11 cellular contexts compared by ENCODE assay signal in the genomic region with DNA sequence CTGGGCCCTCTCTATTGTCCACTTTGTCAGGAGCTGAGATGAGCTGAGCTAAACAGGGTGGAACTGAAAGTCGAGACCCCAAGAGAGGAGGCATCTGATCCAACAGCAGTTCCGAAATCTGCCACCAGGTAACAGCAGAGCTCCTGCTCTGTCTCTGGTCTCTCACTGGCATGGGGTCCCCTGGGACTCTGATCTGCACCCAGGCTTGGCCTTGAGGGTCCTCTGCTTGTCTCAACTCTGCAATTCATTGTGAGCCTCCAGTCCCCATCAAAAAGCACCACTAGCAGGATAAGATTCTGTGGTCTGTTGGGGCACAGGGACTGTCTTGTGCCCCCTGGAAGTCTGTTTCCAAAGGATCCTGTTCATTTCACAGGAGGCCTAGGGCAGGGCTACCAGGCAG.
DNase-seq lines count a peak whose midpoint lies in the region; ATAC-seq and TF ChIP-seq lines count a peak whose summit lies in the region.
"Had no signal": no experiment of that assay in that cellular context is flagged by ENCODE, and none has a peak within 500 bp of the region (broad histone marks: within the 10 kb centered on the region; RNA-seq: fewer than 3 reads in every experiment).

No MANE protein-coding gene starts in this region.

- ATAC-seq in stimulated activated memory B cell treated with anti-CD40 and anti-IgM and Interleukin-4, amounts not matched to agents 10 μg/mL and 1 μg/mL and 100 μg/mL, for 72 hours = peak; percentile 50
- ATAC-seq: gastrocnemius medialis had no signal

- TF ChIP-seq EP300 in Ishikawa (IDR thresholded peaks at IDR 0.05; ENCODE audit: borderline replicate concordance) = no peak

- peaks cover 10% of the 10 kb centered on the region for H3K4me1 Mint-ChIP-seq in stimulated activated memory B cell treated with anti-CD40 and anti-IgM and Interleukin-4, amounts not matched to agents 10 μg/mL and 1 μg/mL and 100 μg/mL, for 72 hours

- in situ Hi-C loops in KBM-7 (cut with MboI; ENCODE audit: low pct_unique_long_range_greater_than_20kb, low sequenced_read_pairs) = no loop called here

- peak; percentile 3 for DNase-seq in NOMO-1 treated with DMSO at 0.1 percent for 48 hours (lab: John Stamatoyannopoulos, UW; ENCODE audit: unreplicated experiment)
- no peak for DNase-seq in NOMO-1 (lab: John Stamatoyannopoulos, UW; ENCODE audit: unreplicated experiment in 2 of 2)
- DNase-seq in dermis blood vessel endothelial cell = peak; percentile 20
- no peak for DNase-seq in epidermal melanocyte (ENCODE audit: insufficient read length, low spot score)
- DNase-seq in hippocampal formation (lab: John Stamatoyannopoulos, UW) = no peak
- DNase-seq in KBM-7 = no peak
- DNase-seq: activated naive CD4-positive, alpha-beta T cell treated with anti-CD3 and anti-CD28 coated beads, Interleukin-2, amount 10 ng/mL, durations not matched to agents 7 days and 5 days; gastrocnemius medialis; NCI-H1092 had no signal

- no peaks in the 10 kb centered on the region for H3K9me3 Mint-ChIP-seq in stimulated activated memory B cell treated with anti-CD40 and anti-IgM and Interleukin-4, amounts not matched to agents 10 μg/mL and 1 μg/mL and 100 μg/mL, for 72 hours
- H3K9me3 Mint-ChIP-seq: activated naive CD4-positive, alpha-beta T cell treated with anti-CD3 and anti-CD28 coated beads, Interleukin-2, amount 10 ng/mL, durations not matched to agents 7 days and 5 days had no signal

- H3K27ac Mint-ChIP-seq in stimulated activated memory B cell treated with anti-CD40 and anti-IgM and Interleukin-4, amounts not matched to agents 10 μg/mL and 1 μg/mL and 100 μg/mL, for 72 hours = no peak overlapping the region
- H3K27ac Mint-ChIP-seq: activated naive CD4-positive, alpha-beta T cell treated with anti-CD3 and anti-CD28 coated beads, Interleukin-2, amount 10 ng/mL, durations not matched to agents 7 days and 5 days had no signal

- no peak overlapping the region for H3K4me3 Mint-ChIP-seq in stimulated activated memory B cell treated with anti-CD40 and anti-IgM and Interleukin-4, amounts not matched to agents 10 μg/mL and 1 μg/mL and 100 μg/mL, for 72 hours
- H3K4me3 Mint-ChIP-seq: activated naive CD4-positive, alpha-beta T cell treated with anti-CD3 and anti-CD28 coated beads, Interleukin-2, amount 10 ng/mL, durations not matched to agents 7 days and 5 days had no signal

- H3K27me3 Mint-ChIP-seq in stimulated activated memory B cell treated with anti-CD40 and anti-IgM and Interleukin-4, amounts not matched to agents 10 μg/mL and 1 μg/mL and 100 μg/mL, for 72 hours = no peaks in the 10 kb centered on the region

- TF ChIP-seq RAD21 in Ishikawa (IDR thresholded peaks at IDR 0.05; ENCODE audit: low read depth) = peak; percentile 22; the same call in 1 of the 2 replicates

- no peaks in the 10 kb centered on the region for H3K36me3 Mint-ChIP-seq in stimulated activated memory B cell treated with anti-CD40 and anti-IgM and Interleukin-4, amounts not matched to agents 10 μg/mL and 1 μg/mL and 100 μg/mL, for 72 hours
- H3K36me3 Mint-ChIP-seq: activated naive CD4-positive, alpha-beta T cell treated with anti-CD3 and anti-CD28 coated beads, Interleukin-2, amount 10 ng/mL, durations not matched to agents 7 days and 5 days had no signal

TF ChIP-seq in Ishikawa, 13 proteins besides CTCF, POLR2A, EP300 and RAD21:
- TF ChIP-seq CEBPB (IDR thresholded peaks at IDR 0.05) (no peak), USF1 (IDR thresholded peaks at IDR 0.05) (no peak), EGR1 (IDR thresholded peaks at IDR 0.05) (no peak), TCF12 (IDR thresholded peaks at IDR 0.05; ENCODE audit: low read depth) (no peak), CREB1 (IDR thresholded peaks at IDR 0.05; ENCODE audit: low read depth) (no peak), TAF1 (IDR thresholded peaks at IDR 0.05; ENCODE audit: low read depth) (no peak), YY1 (IDR thresholded peaks at IDR 0.05; ENCODE audit: low read depth) (no peak), ZBTB7A (IDR thresholded peaks at IDR 0.05; ENCODE audit: low read depth) (no peak), NFIC (IDR thresholded peaks at IDR 0.05) (no peak), FOXM1 (IDR thresholded peaks at IDR 0.05; ENCODE audit: borderline replicate concordance, low read depth) (no peak), TEAD4 (IDR thresholded peaks at IDR 0.05) (no peak)
- TF ChIP-seq, protein P1, sequence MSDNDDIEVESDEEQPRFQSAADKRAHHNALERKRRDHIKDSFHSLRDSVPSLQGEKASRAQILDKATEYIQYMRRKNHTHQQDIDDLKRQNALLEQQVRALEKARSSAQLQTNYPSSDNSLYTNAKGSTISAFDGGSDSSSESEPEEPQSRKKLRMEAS (IDR thresholded peaks at IDR 0.05) = no peak
- TF ChIP-seq, protein P2, sequence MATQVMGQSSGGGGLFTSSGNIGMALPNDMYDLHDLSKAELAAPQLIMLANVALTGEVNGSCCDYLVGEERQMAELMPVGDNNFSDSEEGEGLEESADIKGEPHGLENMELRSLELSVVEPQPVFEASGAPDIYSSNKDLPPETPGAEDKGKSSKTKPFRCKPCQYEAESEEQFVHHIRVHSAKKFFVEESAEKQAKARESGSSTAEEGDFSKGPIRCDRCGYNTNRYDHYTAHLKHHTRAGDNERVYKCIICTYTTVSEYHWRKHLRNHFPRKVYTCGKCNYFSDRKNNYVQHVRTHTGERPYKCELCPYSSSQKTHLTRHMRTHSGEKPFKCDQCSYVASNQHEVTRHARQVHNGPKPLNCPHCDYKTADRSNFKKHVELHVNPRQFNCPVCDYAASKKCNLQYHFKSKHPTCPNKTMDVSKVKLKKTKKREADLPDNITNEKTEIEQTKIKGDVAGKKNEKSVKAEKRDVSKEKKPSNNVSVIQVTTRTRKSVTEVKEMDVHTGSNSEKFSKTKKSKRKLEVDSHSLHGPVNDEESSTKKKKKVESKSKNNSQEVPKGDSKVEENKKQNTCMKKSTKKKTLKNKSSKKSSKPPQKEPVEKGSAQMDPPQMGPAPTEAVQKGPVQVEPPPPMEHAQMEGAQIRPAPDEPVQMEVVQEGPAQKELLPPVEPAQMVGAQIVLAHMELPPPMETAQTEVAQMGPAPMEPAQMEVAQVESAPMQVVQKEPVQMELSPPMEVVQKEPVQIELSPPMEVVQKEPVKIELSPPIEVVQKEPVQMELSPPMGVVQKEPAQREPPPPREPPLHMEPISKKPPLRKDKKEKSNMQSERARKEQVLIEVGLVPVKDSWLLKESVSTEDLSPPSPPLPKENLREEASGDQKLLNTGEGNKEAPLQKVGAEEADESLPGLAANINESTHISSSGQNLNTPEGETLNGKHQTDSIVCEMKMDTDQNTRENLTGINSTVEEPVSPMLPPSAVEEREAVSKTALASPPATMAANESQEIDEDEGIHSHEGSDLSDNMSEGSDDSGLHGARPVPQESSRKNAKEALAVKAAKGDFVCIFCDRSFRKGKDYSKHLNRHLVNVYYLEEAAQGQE (IDR thresholded peaks at IDR 0.05; ENCODE audit: low read depth) = no peak

Comparison
In these comparisons a context has a peak if more than half of its experiments do, and no peak if none do; other contexts are left out.
1. DNase-seq: peak in NOMO-1 treated with DMSO at 0.1 percent for 48 hours (single experiment) and dermis blood vessel endothelial cell (single experiment); none in NOMO-1 (0 of 2), epidermal melanocyte (single experiment), hippocampal formation (0 of 2) and KBM-7 (single experiment).